Comparison of ENCODE assay signal across 11 cellular contexts in the genomic region with DNA sequence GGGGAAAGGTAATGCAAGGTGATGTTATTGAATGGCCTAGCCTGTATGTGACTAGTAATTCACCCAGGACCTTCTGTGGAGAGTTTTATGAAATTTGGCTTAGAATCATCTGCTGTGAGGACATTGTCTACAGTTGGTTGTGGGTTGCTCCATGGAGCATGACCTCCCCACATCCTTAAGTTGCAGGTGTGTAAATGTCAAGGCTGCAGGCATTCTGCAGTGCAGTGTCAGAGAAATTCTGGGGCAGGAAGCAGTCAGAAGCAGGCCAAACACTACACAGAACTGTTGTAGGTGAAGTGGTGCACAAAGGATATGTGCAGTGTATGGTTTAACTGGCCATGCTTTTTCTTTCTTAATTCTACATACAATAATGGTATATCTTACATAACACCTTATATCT.
DNase-seq lines count a peak whose midpoint lies in the region; ATAC-seq and TF ChIP-seq lines count a peak whose summit lies in the region.
"Had no signal": no experiment of that assay in that cellular context is flagged by ENCODE, and none has a peak within 500 bp of the region (broad histone marks: within the 10 kb centered on the region; RNA-seq: fewer than 3 reads in every experiment).

No MANE protein-coding gene starts in this region.

- ATAC-seq in GM19351 (IDR thresholded peaks at IDR 0.05; ENCODE audit: unreplicated experiment) (peak; percentile 89), HG02840 (IDR thresholded peaks at IDR 0.05; ENCODE audit: low FRiP score, unreplicated experiment) (peak; percentile 81)

- H3K4me1 ChIP-seq in Loucy (ENCODE audit: insufficient read depth, low read length, poor library complexity, severe bottlenecking), result peaks cover 44% of the 10 kb centered on the region

- H3K36me3 Mint-ChIP-seq in nephron progenitor cell (ENCODE audit: low read depth), result no peaks in the 10 kb centered on the region

- H3K79me2 ChIP-seq in Loucy (ENCODE audit: insufficient read depth, low read length), result no peaks in the 10 kb centered on the region

- H3K27me3 Mint-ChIP-seq in nephron progenitor cell (ENCODE audit: low read depth, poor library complexity), result peaks cover 5% of the 10 kb centered on the region

- H3K4me3 ChIP-seq in Loucy (ENCODE audit: low read length, poor library complexity, severe bottlenecking), result peak overlapping the region; percentile 52
- H3K4me3 ChIP-seq: thoracic aorta had no signal

- H3K4me3 Mint-ChIP-seq in nephron progenitor cell, result no peak overlapping the region

- H3F3A ChIP-seq in Loucy (ENCODE audit: low read depth), result peaks cover 8% of the 10 kb centered on the region; the same call in 1 of the 2 replicates

- TF ChIP-seq CTCF in GM10248 (IDR thresholded peaks at IDR 0.05; ENCODE audit: control extremely low read depth, extremely low read depth, low read depth, missing control alignments) (no peak), Loucy (conservative IDR thresholded peaks at IDR 0.05; ENCODE audit: low read length) (no peak), nephron progenitor cell (IDR thresholded peaks at IDR 0.05) (no peak)

- peak; percentile 24 for DNase-seq in GM10248 (ENCODE audit: extremely low spot score)
- no peak for DNase-seq in nephron progenitor cell
- no peak for DNase-seq in stimulated activated CD4-positive, alpha-beta T cell treated with anti-CD3 and anti-CD28 coated beads, Interleukin-12 subunit alpha, Interleukin-12 subunit beta, amount 100 ng/mL, for 4 hours
- DNase-seq in cerebellar nuclear complex (lab: John Stamatoyannopoulos, UW), result no peak
- DNase-seq in HCEC 1CT, result no peak
- DNase-seq: activated CD4-positive, alpha-beta T cell treated with anti-CD3 and anti-CD28 coated beads, Interleukin-2, amount 50 U/mL, for 1 hour; NCI-H226 had no signal

- no peaks in the 10 kb centered on the region for H3K4me1 Mint-ChIP-seq in nephron progenitor cell

- no peaks in the 10 kb centered on the region for H3K36me3 ChIP-seq in Loucy (ENCODE audit: insufficient read depth, low read length)
- H3K36me3 ChIP-seq: thoracic aorta had no signal

- peaks cover 12% of the 10 kb centered on the region for H3K9me3 Mint-ChIP-seq in nephron progenitor cell

- no peaks in the 10 kb centered on the region for H4K20me1 ChIP-seq in Loucy (ENCODE audit: insufficient read depth, low read length, poor library complexity, severe bottlenecking)

- H3K9ac ChIP-seq in Loucy (ENCODE audit: low read depth, low read length, poor library complexity, severe bottlenecking), result peak overlapping the region; percentile 65

- H3K9me3 ChIP-seq in Loucy (ENCODE audit: insufficient read depth, low read depth, low read length), result peaks cover 5% of the 10 kb centered on the region; the same call in 1 of the 2 replicates
- H3K9me3 ChIP-seq: thoracic aorta had no signal

- POLR2A ChIA-PET in GM10248 (lab: Yijun Ruan, JAX), result no interaction called here

- no peaks in the 10 kb centered on the region for H3K9me2 ChIP-seq in Loucy (replicated peaks; ENCODE audit: low read depth, low read length)

- CTCF ChIA-PET in GM10248 (lab: Yijun Ruan, JAX), result no interaction called here

- peak overlapping the region; percentile 54 for H3K4me2 ChIP-seq in Loucy (ENCODE audit: low read depth, low read length, poor library complexity, severe bottlenecking)

- H3K27ac Mint-ChIP-seq in nephron progenitor cell, result no peak overlapping the region

- no peaks in the 10 kb centered on the region for H3K27me3 ChIP-seq in Loucy (ENCODE audit: insufficient read depth, low read length, poor library complexity, severe bottlenecking)

- H2AFZ ChIP-seq in Loucy (ENCODE audit: low read length), result no peak overlapping the region
